22 cellular contexts compared by ENCODE assay signal in the genomic region with DNA sequence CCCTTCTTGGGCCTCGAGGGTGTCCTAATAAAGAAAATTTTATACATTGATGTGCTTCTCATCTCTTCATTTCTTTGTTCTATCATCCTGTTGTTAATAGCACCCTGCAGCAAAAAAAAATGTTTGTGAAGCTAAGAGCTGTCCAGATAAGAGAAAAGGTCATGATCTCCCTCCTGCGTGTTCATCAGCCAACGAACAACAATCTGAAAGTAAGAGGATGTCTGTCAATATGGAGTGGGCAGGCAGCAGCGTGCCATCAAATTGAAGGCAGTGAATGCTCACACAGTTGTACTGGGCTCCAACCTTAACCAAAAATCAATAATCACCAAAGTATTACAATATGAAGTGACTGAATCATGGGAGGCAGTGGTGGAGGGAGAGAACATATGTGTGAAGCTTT.
"Had no signal": no experiment of that assay in that cellular context is flagged by ENCODE, and none has a peak within 500 bp of the region (broad histone marks: within the 10 kb centered on the region; RNA-seq: fewer than 3 reads in every experiment).

No MANE protein-coding gene starts in this region.

- H3K4me3 ChIP-seq: body of pancreas, SJCRH30 had no signal

- H3K27ac ChIP-seq: body of pancreas, RWPE1, SJCRH30 had no signal

- DNase-seq: activated CD4-positive, alpha-beta T cell treated with anti-CD3 and anti-CD28 coated beads for 4 hours; activated CD4-positive, alpha-beta T cell treated with anti-CD3 and anti-CD28 coated beads, Interleukin-2, amount 50 U/mL, for 4 hours; activated CD8-positive, alpha-beta memory T cell treated with anti-CD3 and anti-CD28 coated beads, Interleukin-2, amount 10 ng/mL, durations not matched to agents 7 days and 5 days; activated effector memory CD4-positive, alpha-beta T cell treated with Interleukin-2 at 50 U/mL for 16 hours; activated naive CD4-positive, alpha-beta T cell; activated T-cell treated with anti-CD3 and anti-CD28 coated beads, Interleukin-2, amount 50 U/mL, for 24 hours; aorta; body of pancreas; Karpas-422; MM.1S; NCI-H187; NCI-H2081; NCI-H2171; NCI-H2227 treated with DMSO at 0.1 percent for 48 hours; NCI-H446 treated with DMSO at 0.1 percent for 48 hours; NCI-H524 treated with DMSO at 0.1 percent for 48 hours; NCI-H774; Right ventricle myocardium superior; SJCRH30 had no signal

- H3K36me3 ChIP-seq: SJCRH30 had no signal

- H3K27me3 ChIP-seq: body of pancreas, SJCRH30 had no signal

- H3K4me1 ChIP-seq: SJCRH30 had no signal

- ATAC-seq: activated CD4-positive, CD25-positive, alpha-beta regulatory T cell treated with anti-CD3 and anti-CD28 coated beads, Interleukin-2, amount 50 U/mL, for 24 hours; activated CD8-positive, alpha-beta memory T cell treated with anti-CD3 and anti-CD28 coated beads, Interleukin-2, amount 10 ng/mL, durations not matched to agents 7 days and 5 days; body of pancreas; Panc1 had no signal

- H3K9me3 ChIP-seq: SJCRH30 had no signal
